In the genomic region with DNA sequence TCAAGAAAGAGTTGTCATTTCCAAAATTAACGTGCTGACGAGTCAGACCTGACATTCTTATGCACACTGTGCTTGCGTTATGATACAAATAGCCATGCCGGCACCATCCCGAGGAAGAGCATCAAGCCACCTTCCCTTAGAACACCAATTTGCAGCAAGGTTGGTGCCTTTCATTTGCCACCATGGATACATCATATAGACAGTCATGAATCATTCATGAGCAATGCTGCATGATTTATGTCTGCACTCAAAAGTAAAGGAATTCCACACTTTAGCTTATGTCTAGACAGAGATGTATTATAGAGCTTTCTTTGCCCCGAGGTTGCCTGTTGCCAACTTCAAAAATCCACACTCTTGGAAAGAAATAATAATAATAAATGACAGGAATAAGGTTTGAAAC, we compare ENCODE assay signal across 18 cellular contexts.
"Had no signal": no experiment of that assay in that cellular context is flagged by ENCODE, and none has a peak within 500 bp of the region (broad histone marks: within the 10 kb centered on the region; RNA-seq: fewer than 3 reads in every experiment).

No MANE protein-coding gene starts in this region.

- H3K27ac ChIP-seq: cardiac muscle cell, colonic mucosa, epithelial cell of prostate, tibial nerve had no signal

- H3K36me3 Mint-ChIP-seq: activated naive CD4-positive, alpha-beta T cell treated with anti-CD3 and anti-CD28 coated beads, Interleukin-2, amount 50 U/mL, for 72 hours; naive thymus-derived CD8-positive, alpha-beta T cell; stimulated activated naive B cell treated with anti-CD40 and anti-IgM and Interleukin-4, amounts not matched to agents 10 μg/mL and 1 μg/mL and 100 μg/mL, for 72 hours had no signal

- H3K27me3 ChIP-seq: cardiac muscle cell, colonic mucosa, tibial nerve had no signal

- H3K4me1 ChIP-seq: colonic mucosa had no signal

- H3K36me3 ChIP-seq: cardiac muscle cell, colonic mucosa, tibial nerve had no signal

- H3K27me3 Mint-ChIP-seq: progenitor cell of endocrine pancreas had no signal

- H3K27ac Mint-ChIP-seq: activated naive CD4-positive, alpha-beta T cell treated with anti-CD3 and anti-CD28 coated beads, Interleukin-2, amount 50 U/mL, for 72 hours; naive thymus-derived CD8-positive, alpha-beta T cell; progenitor cell of endocrine pancreas; stimulated activated naive B cell treated with anti-CD40 and anti-IgM and Interleukin-4, amounts not matched to agents 10 μg/mL and 1 μg/mL and 100 μg/mL, for 72 hours; T-helper 17 cell had no signal

- DNase-seq: activated CD4-positive, alpha-beta T cell treated with anti-CD3 and anti-CD28 coated beads, Interleukin-2, amount 50 U/mL, for 4 hours; activated CD4-positive, CD25-positive, alpha-beta regulatory T cell; activated effector memory CD4-positive, alpha-beta T cell treated with anti-CD3 and anti-CD28 coated beads, Interleukin-2, amount 50 U/mL, for 16 hours; activated T-cell treated with anti-CD3 and anti-CD28 coated beads, Interleukin-2, amount 50 U/mL, for 1 hour; colonic mucosa; effector CD8-positive, alpha-beta T cell; hippocampal formation; kidney glomerular epithelial cell; naive thymus-derived CD8-positive, alpha-beta T cell; occipital lobe; stimulated activated CD4-positive, alpha-beta T cell treated with anti-CD3 and anti-CD28 coated beads, Interleukin-2, amount 100 ng/mL, for 24 hours; stimulated activated naive B cell treated with anti-CD40 and anti-IgM and Interleukin-4, amounts not matched to agents 10 μg/mL and 1 μg/mL and 100 μg/mL, for 72 hours; T-helper 17 cell had no signal

- ATAC-seq: activated naive CD4-positive, alpha-beta T cell treated with anti-CD3 and anti-CD28 coated beads, Interleukin-2, amount 50 U/mL, for 72 hours; naive thymus-derived CD8-positive, alpha-beta T cell; stimulated activated naive B cell treated with anti-CD40 and anti-IgM and Interleukin-4, amounts not matched to agents 10 μg/mL and 1 μg/mL and 100 μg/mL, for 72 hours; T-helper 17 cell had no signal

- H3K9me3 ChIP-seq: colonic mucosa, tibial nerve had no signal

- H3K4me3 Mint-ChIP-seq: naive thymus-derived CD8-positive, alpha-beta T cell; stimulated activated naive B cell treated with anti-CD40 and anti-IgM and Interleukin-4, amounts not matched to agents 10 μg/mL and 1 μg/mL and 100 μg/mL, for 72 hours; T-helper 17 cell had no signal

- H3K4me3 ChIP-seq: cardiac muscle cell, colonic mucosa, tibial nerve had no signal

- H3K9me3 Mint-ChIP-seq: activated naive CD4-positive, alpha-beta T cell treated with anti-CD3 and anti-CD28 coated beads, Interleukin-2, amount 50 U/mL, for 72 hours; naive thymus-derived CD8-positive, alpha-beta T cell; stimulated activated naive B cell treated with anti-CD40 and anti-IgM and Interleukin-4, amounts not matched to agents 10 μg/mL and 1 μg/mL and 100 μg/mL, for 72 hours had no signal
